Comparison of ENCODE assay signal across 9 cellular contexts in genomic region chr1:209583408-209583807, GRCh38. TPM values are rescaled to one million over a fixed set of nuclear protein-coding genes. Genes with fewer than 3 reads are reported as not detected.
DNase-seq lines count a peak whose midpoint lies in the region; ATAC-seq and TF ChIP-seq lines count a peak whose summit lies in the region.
"Had no signal": no experiment of that assay in that cellular context is flagged by ENCODE, and none has a peak within 500 bp of the region (broad histone marks: within the 10 kb centered on the region; RNA-seq: fewer than 3 reads in every experiment).

Gene CAMK1G, plus strand, starts transcription at chr1:209583714. Its CDS starts 11,270 bp downstream, at chr1:209594984.

- CTCF ChIA-PET in HEK293T (lab: Yijun Ruan, JAX): interaction anchor here (1.8 kb wide), 1 partner anchor 8 kb away, joined by 4 read pairs; no protein-coding TSS in a partner anchor
- CTCF ChIA-PET in WTC11 (lab: Charles Lee): interaction anchor here (0.7 to 4.3 kb wide), 16 partner anchors 10 to 375 kb away, joined by 3 to 30 read pairs (median 5); no protein-coding TSS in a partner anchor

- H3K4me3 ChIP-seq in iPS-20b (ENCODE audit: low read length): peak within 1 kb of the TSS; percentile 67
- H3K4me3 ChIP-seq: gastrocnemius medialis, PC-9 had no signal

- no peaks in the 10 kb centered on the region for H3K36me3 Mint-ChIP-seq in WTC11

- no peak within 1 kb of the TSS for H3K4me3 Mint-ChIP-seq in WTC11

- peak; percentile 86 for ATAC-seq in WTC11
- ATAC-seq in HG03457 (IDR thresholded peaks at IDR 0.05; ENCODE audit: unreplicated experiment): no peak
- ATAC-seq: gastrocnemius medialis had no signal

- no peak within 1 kb of the TSS for H3K27ac ChIP-seq in iPS-20b (ENCODE audit: low read length)
- H3K27ac ChIP-seq: gastrocnemius medialis, PC-9 had no signal

- POLR2A ChIA-PET in HEK293T (lab: Yijun Ruan, JAX) (interaction anchor here (1.4 kb wide), 1 partner anchor 44 kb away, joined by 3 read pairs; no protein-coding TSS in a partner anchor), WTC11 (lab: Charles Lee) (no interaction called here)

- no peaks in the 10 kb centered on the region; the same call in 1 of the 2 replicates for H3K9me3 ChIP-seq in iPS-20b (ENCODE audit: insufficient read depth, low read depth, low read length)
- H3K9me3 ChIP-seq: gastrocnemius medialis had no signal

- no peaks in the 10 kb centered on the region; the same call in 1 of the 2 replicates for H3K27me3 Mint-ChIP-seq in WTC11 (ENCODE audit: low read depth)

- no peak within 1 kb of the TSS for H3K27ac Mint-ChIP-seq in WTC11

- peaks cover 34% of the 10 kb centered on the region for H3K27me3 ChIP-seq in iPS-20b (ENCODE audit: insufficient read depth, low read length)

- peaks cover 6% of the 10 kb centered on the region for H3K9me3 Mint-ChIP-seq in WTC11

- H3K9ac ChIP-seq in iPS-20b (ENCODE audit: low read depth, low read length): peak within 1 kb of the TSS; percentile 2; the same call in 1 of the 2 replicates

- H3K4me1 Mint-ChIP-seq in WTC11: no peaks in the 10 kb centered on the region; the same call in 1 of the 2 replicates

- DNase-seq in HEK293T (ENCODE audit: extremely low spot score) (peak; percentile 61), WTC11 (ENCODE audit: low spot score) (peak; percentile 36), stromal cell of bone marrow (ENCODE audit: low read depth) (peak; percentile 47), OCI-M1 (lab: John Stamatoyannopoulos, UW) (no peak), activated gamma-delta T cell treated with Interleukin-2 at 50 U/mL for 16 hours (no peak)
- DNase-seq: gastrocnemius medialis, PC-9 had no signal

- TF ChIP-seq CTCF in WTC11 (IDR thresholded peaks at IDR 0.05): no peak

- H3K4me1 ChIP-seq in iPS-20b (ENCODE audit: insufficient read depth, low read length): peaks cover 18% of the 10 kb centered on the region

- no peaks in the 10 kb centered on the region for H3K36me3 ChIP-seq in iPS-20b (ENCODE audit: insufficient read depth, low read depth, low read length)
- H3K36me3 ChIP-seq: gastrocnemius medialis had no signal

TF ChIP-seq in HEK293T, 16 proteins besides CTCF, POLR2A, EP300 and RAD21:
- TF ChIP-seq ELF4 (IDR thresholded peaks at IDR 0.05) (no peak), L3MBTL2 (conservative IDR thresholded peaks at IDR 0.05) (no peak), CTBP1 (IDR thresholded peaks at IDR 0.05; ENCODE audit: borderline replicate concordance) (no peak), PKNOX1 (IDR thresholded peaks at IDR 0.05) (no peak), FOXM1 (IDR thresholded peaks at IDR 0.05; ENCODE audit: borderline replicate concordance) (no peak), NFRKB (IDR thresholded peaks at IDR 0.05) (no peak), ZNF384 (IDR thresholded peaks at IDR 0.05) (no peak), TARDBP (IDR thresholded peaks at IDR 0.05) (no peak), SUZ12 (IDR thresholded peaks at IDR 0.05) (no peak), HDGF (IDR thresholded peaks at IDR 0.05; ENCODE audit: borderline replicate concordance) (no peak), ARNT (IDR thresholded peaks at IDR 0.05) (no peak), BHLHE40 (IDR thresholded peaks at IDR 0.05; ENCODE audit: borderline replicate concordance) (no peak), FOXK2 (IDR thresholded peaks at IDR 0.05) (no peak), FOXA1 (IDR thresholded peaks at IDR 0.05) (no peak), LEF1 (IDR thresholded peaks at IDR 0.05; ENCODE audit: borderline replicate concordance) (no peak), SP1 (IDR thresholded peaks at IDR 0.05) (no peak)

TF ChIP-seq in WTC11, 78 proteins besides CTCF, POLR2A, EP300 and RAD21:
- TF ChIP-seq FOXJ3 (CRISPR knock-in tag; IDR thresholded peaks at IDR 0.05; ENCODE audit: borderline replicate concordance) (no peak), CREM (CRISPR knock-in tag; IDR thresholded peaks at IDR 0.05) (no peak)

RNA-seq across cellular contexts. Expression of gene CAMK1G, which starts in this region (rescaled TPM):
- 0.28 to 0.96 TPM (median 0.50 TPM) in 3 replicates for total RNA-seq in WTC11 (2021)
- total RNA-seq: PC-9 had no signal

Comparison
In these comparisons a context has a peak if more than half of its experiments do, and no peak if none do; other contexts are left out.
1. Peak in DNase-seq and ATAC-seq in WTC11; RNA of the gene not detected or under 1 TPM.
2. DNase-seq: peak in HEK293T (single experiment) and stromal cell of bone marrow (single experiment); none in OCI-M1 (single experiment) and activated gamma-delta T cell treated with Interleukin-2 at 50 U/mL for 16 hours (single experiment).